Comparison of ENCODE assay signal across 35 cellular contexts in the genomic region with DNA sequence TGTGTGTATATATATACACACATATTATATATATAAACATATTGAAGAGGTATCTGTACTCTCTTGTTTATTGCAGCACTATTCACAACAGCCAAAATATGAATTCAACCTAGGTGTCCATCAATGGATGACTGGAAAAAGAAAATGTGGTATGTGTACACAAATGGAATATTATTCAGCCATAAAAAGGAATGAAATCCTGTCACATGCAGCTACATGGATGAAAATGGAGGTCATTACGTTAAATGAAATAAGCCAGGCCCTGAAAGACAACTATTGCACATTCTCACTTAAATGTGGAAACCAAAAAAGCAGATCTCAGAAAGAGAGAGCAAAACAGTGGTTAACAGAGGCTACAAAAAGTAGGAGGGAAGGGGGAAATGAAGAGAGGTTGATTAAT. TPM values are rescaled to one million over a fixed set of nuclear protein-coding genes. Genes with fewer than 3 reads are reported as not detected.
DNase-seq lines count a peak whose midpoint lies in the region; ATAC-seq and TF ChIP-seq lines count a peak whose summit lies in the region.
"Had no signal": no experiment of that assay in that cellular context is flagged by ENCODE, and none has a peak within 500 bp of the region (broad histone marks: within the 10 kb centered on the region; RNA-seq: fewer than 3 reads in every experiment).

No MANE protein-coding gene starts in this region.

- CTCF ChIA-PET in SK-N-SH (lab: Yijun Ruan, JAX), result no interaction called here
- CTCF ChIA-PET in HEK293 (lab: Yijun Ruan, JAX), result no interaction called here

- H3K36me3 Mint-ChIP-seq in activated naive CD4-positive, alpha-beta T cell treated with anti-CD3 and anti-CD28 coated beads, Interleukin-2, amount 50 U/mL, for 24 hours, result peaks cover 71% of the 10 kb centered on the region
- peaks cover 99% of the 10 kb centered on the region for H3K36me3 Mint-ChIP-seq in endodermal cell (ENCODE audit: low read depth)

- no peak overlapping the region for H3K9ac ChIP-seq in SK-N-SH
- no peak overlapping the region for H3K9ac ChIP-seq in endodermal cell (ENCODE audit: extremely low read depth, low read length, poor library complexity, severe bottlenecking)
- H3K9ac ChIP-seq: BLaER1; BLaER1 treated with 17β-estradiol and CSF1 and Interleukin-3, amounts not matched to agents 10 nM and 100 nM had no signal

- DNase-seq in SK-N-SH (no peak), endodermal cell (no peak), NK-92 (lab: John Stamatoyannopoulos, UW; ENCODE audit: unreplicated experiment) (no peak), heart left ventricle (no peak)
- no peak for DNase-seq in activated naive CD4-positive, alpha-beta T cell treated with Interleukin-2 at 50 U/mL for 16 hours
- DNase-seq: 8988T; ACHN; AML-193; BE2C; C1 segment of cervical spinal cord; Caco-2; Calu3; CD4-positive, alpha-beta memory T cell; CD4-positive, alpha-beta T cell; CD4-positive, CD25-positive, alpha-beta regulatory T cell; CD8-positive, alpha-beta memory T cell; CD8-positive, alpha-beta T cell; COR-L47; DMS 273 treated with DMSO at 0.1 percent for 48 hours; DMS153; DMS53; DMS79; DMS79 treated with DMSO at 0.1 percent for 48 hours; DND-41; EL had no signal

- peaks cover 21% of the 10 kb centered on the region; the same call in 1 of the 2 replicates for H3K9me3 ChIP-seq in SK-N-SH
- H3K9me3 ChIP-seq in HEK293 (ENCODE audit: control insufficient read depth, insufficient read depth, low read depth, low read length), result no peaks in the 10 kb centered on the region
- peaks cover 100% of the 10 kb centered on the region for H3K9me3 ChIP-seq in endodermal cell (ENCODE audit: control insufficient read depth, low read length)
- peaks cover 0 to 82% (median 48%) of the 10 kb centered on the region in 12 donors for H3K9me3 ChIP-seq in heart left ventricle
- H3K9me3 ChIP-seq: BE2C had no signal

- H3K4me1 ChIP-seq in SK-N-SH (ENCODE audit: control insufficient read depth in 1 of 2, insufficient read depth in 2 of 2, low read depth in 1 of 2, low read length in 1 of 2), result no peaks in the 10 kb centered on the region
- no peaks in the 10 kb centered on the region for H3K4me1 ChIP-seq in HEK293 (ENCODE audit: control insufficient read depth, insufficient read depth, low read length)
- no peaks in the 10 kb centered on the region for H3K4me1 ChIP-seq in endodermal cell (ENCODE audit: control insufficient read depth, insufficient read depth, low read length)
- peaks cover 0 to 6% (median 0%) of the 10 kb centered on the region in 12 donors for H3K4me1 ChIP-seq in heart left ventricle
- H3K4me1 ChIP-seq: A549, BE2C, Caco-2 had no signal

- no peaks in the 10 kb centered on the region for H4K20me1 ChIP-seq in SK-N-SH (ENCODE audit: insufficient read depth)
- H4K20me1 ChIP-seq: BLaER1; BLaER1 treated with 17β-estradiol and CSF1 and Interleukin-3, amounts not matched to agents 10 nM and 100 nM had no signal

- H3K36me3 ChIP-seq in SK-N-SH (replicated peaks in 1 of 2; ENCODE audit: control insufficient read depth in 1 of 2, insufficient read depth in 2 of 2, low read length in 1 of 2), result peaks cover 0 to 44% of the 10 kb centered on the region in 2 experiments
- peaks cover 0 to 46% of the 10 kb centered on the region in 2 experiments; a peak in 1 of 3 replicates for H3K36me3 ChIP-seq in HEK293 (ENCODE audit: control insufficient read depth in 2 of 2, insufficient read depth in 1 of 2, low read length in 2 of 2)
- peaks cover 98% of the 10 kb centered on the region for H3K36me3 ChIP-seq in endodermal cell (ENCODE audit: control insufficient read depth, insufficient read depth, low read length)
- H3K36me3 ChIP-seq in heart left ventricle, result peaks cover 0 to 75% (median 21%) of the 10 kb centered on the region in 9 donors
- H3K36me3 ChIP-seq: BE2C had no signal

- H3K27ac Mint-ChIP-seq in activated naive CD4-positive, alpha-beta T cell treated with anti-CD3 and anti-CD28 coated beads, Interleukin-2, amount 50 U/mL, for 24 hours, result peak overlapping the region; percentile 47
- no peak overlapping the region for H3K27ac Mint-ChIP-seq in endodermal cell
- H3K27ac Mint-ChIP-seq: B cell; CD14-positive monocyte; CD4-positive, alpha-beta memory T cell; CD4-positive, alpha-beta T cell; CD4-positive, CD25-positive, alpha-beta regulatory T cell; CD8-positive, alpha-beta memory T cell; CD8-positive, alpha-beta T cell had no signal

- TF ChIP-seq CTCF in SK-N-SH (IDR thresholded peaks at IDR 0.05) (no peak), HEK293 (tag by site-specific recombination; IDR thresholded peaks at IDR 0.05) (no peak), endodermal cell (conservative IDR thresholded peaks at IDR 0.05) (no peak), heart left ventricle (IDR thresholded peaks at IDR 0.05) (no peak)

- peaks cover 25% of the 10 kb centered on the region for H3K9me3 Mint-ChIP-seq in activated naive CD4-positive, alpha-beta T cell treated with anti-CD3 and anti-CD28 coated beads, Interleukin-2, amount 50 U/mL, for 24 hours
- peaks cover 96% of the 10 kb centered on the region for H3K9me3 Mint-ChIP-seq in endodermal cell

- POLR2A ChIA-PET in SK-N-SH (lab: Yijun Ruan, JAX), result no interaction called here
- POLR2A ChIA-PET in HEK293 (lab: Yijun Ruan, JAX), result no interaction called here

- no peaks in the 10 kb centered on the region for H3K9me2 ChIP-seq in SK-N-SH

- no peaks in the 10 kb centered on the region for H3F3A ChIP-seq in SK-N-SH (replicated peaks; ENCODE audit: insufficient read depth)

- intact Hi-C loops in heart left ventricle (cut with DNase I), result no loop called here

- TF ChIP-seq RAD21 in SK-N-SH (IDR thresholded peaks at IDR 0.05; ENCODE audit: low read length), result no peak

- H3K4me3 Mint-ChIP-seq in activated naive CD4-positive, alpha-beta T cell treated with anti-CD3 and anti-CD28 coated beads, Interleukin-2, amount 50 U/mL, for 24 hours, result no peak overlapping the region
- no peak overlapping the region for H3K4me3 Mint-ChIP-seq in endodermal cell
- H3K4me3 Mint-ChIP-seq: B cell; CD14-positive monocyte; CD4-positive, alpha-beta memory T cell; CD4-positive, alpha-beta T cell; CD4-positive, CD25-positive, alpha-beta regulatory T cell; CD8-positive, alpha-beta memory T cell; CD8-positive, alpha-beta T cell had no signal

- ATAC-seq in SK-N-SH treated with all-trans-retinoic acid at 6 μM for 48 hours (no peak), heart left ventricle (no peak)
- ATAC-seq: A549; CD8-positive, alpha-beta T cell had no signal

- no peak overlapping the region for H3K4me3 ChIP-seq in SK-N-SH (ENCODE audit: low read depth in 2 of 2, low read length in 1 of 2)
- H3K4me3 ChIP-seq in HEK293 (ENCODE audit: low read depth, low read length), result no peak overlapping the region
- peak overlapping the region; percentile 76 for H3K4me3 ChIP-seq in endodermal cell (ENCODE audit: low read length)
- H3K4me3 ChIP-seq in heart left ventricle, result no peak overlapping the region
- H3K4me3 ChIP-seq: A549; BLaER1; BLaER1 treated with 17β-estradiol and CSF1 and Interleukin-3, amounts not matched to agents 10 nM and 100 nM had no signal

- H2AFZ ChIP-seq in SK-N-SH (ENCODE audit: low read depth), result no peak overlapping the region

- no peaks in the 10 kb centered on the region for H3K27me3 ChIP-seq in SK-N-SH (ENCODE audit: insufficient read depth)
- no peaks in the 10 kb centered on the region for H3K27me3 ChIP-seq in endodermal cell (ENCODE audit: control insufficient read depth, insufficient read depth, low read length, poor library complexity, severe bottlenecking)
- H3K27me3 ChIP-seq in heart left ventricle, result no peaks in the 10 kb centered on the region
- H3K27me3 ChIP-seq: BE2C; BLaER1; BLaER1 treated with 17β-estradiol and CSF1 and Interleukin-3, amounts not matched to agents 10 nM and 100 nM had no signal

- no peak for TF ChIP-seq POLR2A in heart left ventricle (IDR thresholded peaks at IDR 0.05)

- H3K27ac ChIP-seq in SK-N-SH (ENCODE audit: low read depth in 2 of 2, low read length in 1 of 2), result no peak overlapping the region
- H3K27ac ChIP-seq in HEK293 (ENCODE audit: extremely low read depth, low read depth, low read length), result no peak overlapping the region
- H3K27ac ChIP-seq in endodermal cell (ENCODE audit: low read depth, low read length), result no peak overlapping the region
- H3K27ac ChIP-seq in heart left ventricle, result no peak overlapping the region
- H3K27ac ChIP-seq: 22Rv1; A549; BLaER1; BLaER1 treated with 17β-estradiol and CSF1 and Interleukin-3, amounts not matched to agents 10 nM and 100 nM; C4-2B had no signal

- WGBS in SK-N-SH (ENCODE audit: low lambda C conversion rate), result 54% methylated on average over 1 of the region's 1 CpG
- WGBS in endodermal cell (ENCODE audit: insufficient coverage in 1 of 2, insufficient read length in 1 of 2), 2 experiments, result 78 to 100% methylated on average over 1 of the region's 1 CpG
- 85 to 94% (median 91%) methylated on average over 1 of the region's 1 CpG for WGBS in heart left ventricle, 4 donors

- TF ChIP-seq EP300 in SK-N-SH (IDR thresholded peaks at IDR 0.05; ENCODE audit: borderline replicate concordance in 1 of 2, low read depth in 1 of 2, low read length in 1 of 2), result no peak

- H3K4me1 Mint-ChIP-seq in activated naive CD4-positive, alpha-beta T cell treated with anti-CD3 and anti-CD28 coated beads, Interleukin-2, amount 50 U/mL, for 24 hours, result no peaks in the 10 kb centered on the region
- no peaks in the 10 kb centered on the region for H3K4me1 Mint-ChIP-seq in endodermal cell
- H3K4me1 Mint-ChIP-seq: B cell; CD14-positive monocyte; CD4-positive, alpha-beta memory T cell; CD4-positive, CD25-positive, alpha-beta regulatory T cell; CD8-positive, alpha-beta memory T cell had no signal

- H3K27me3 Mint-ChIP-seq in activated naive CD4-positive, alpha-beta T cell treated with anti-CD3 and anti-CD28 coated beads, Interleukin-2, amount 50 U/mL, for 24 hours, result no peaks in the 10 kb centered on the region
- no peaks in the 10 kb centered on the region for H3K27me3 Mint-ChIP-seq in endodermal cell (ENCODE audit: insufficient read depth)
- H3K27me3 Mint-ChIP-seq: B cell; CD4-positive, alpha-beta memory T cell; CD4-positive, alpha-beta T cell; CD4-positive, CD25-positive, alpha-beta regulatory T cell had no signal

- no peak overlapping the region for H3K4me2 ChIP-seq in SK-N-SH
- H3K4me2 ChIP-seq: A549; BLaER1; BLaER1 treated with 17β-estradiol and CSF1 and Interleukin-3, amounts not matched to agents 10 nM and 100 nM had no signal

- no peaks in the 10 kb centered on the region for H3K79me2 ChIP-seq in SK-N-SH (ENCODE audit: insufficient read depth)

TF ChIP-seq in SK-N-SH treated with all-trans-retinoic acid at 6 μM for 48 hours, 23 proteins besides CTCF, POLR2A, EP300 and RAD21 (continues in another document):
- TF ChIP-seq ZFP30 (CRISPR knock-in tag; IDR thresholded peaks at IDR 0.05), result no peak

TF ChIP-seq in SK-N-SH, 30 proteins besides CTCF, POLR2A, EP300 and RAD21 (continues in another document):
- TF ChIP-seq CHD2 (IDR thresholded peaks at IDR 0.05; ENCODE audit: low read length, partially characterized antibody), result no peak

RNA-seq across cellular contexts. Expression of gene CEP70, which starts 49.5 kb away (rescaled TPM):
- polyA plus RNA-seq in SK-N-SH (2012; rRNA removed) (3.7 and 4.0 TPM in 2 replicates), heart left ventricle (10 to 100 TPM; 11.0 to 16.0 TPM)
- polyA plus RNA-seq in SK-N-SH (2012; cell fraction: cytosol; rRNA removed), result 6.0 and 6.6 TPM in 2 replicates
- polyA plus RNA-seq in SK-N-SH (2012; cell fraction: nucleus; rRNA removed), result 2.0 and 4.7 TPM in 2 replicates
- total RNA-seq in endodermal cell (100 to 1,000 TPM; 113 to 131 TPM), heart left ventricle (10 to 100 TPM; 10.1 to 29.8 (median 23.7) TPM)
- polyA plus RNA-seq in endodermal cell (2013, experiment 1 of 2), result 41.0 TPM
- polyA plus RNA-seq in endodermal cell (2013, experiment 2 of 2), result 45.2 TPM
- polyA plus RNA-seq: CD14-positive monocyte had no signal
